Comparison of ENCODE assay signal across 1 cellular context in genomic region chr12:93591137-93591868, GRCh38.
TF ChIP-seq lines count a peak whose summit lies in the region.

No MANE protein-coding gene starts in this region.

TF ChIP-seq in K562, 482 proteins besides CTCF, POLR2A, EP300 and RAD21 (continued from another document and continues in another):
- TF ChIP-seq ZNF318 (IDR thresholded peaks at IDR 0.05; ENCODE audit: borderline replicate concordance in 1 of 2, low read depth in 1 of 2) (peak in 1 of 2 experiments; percentile 69; a peak in 1 of 4 replicates), MAX (CRISPR knock-in tag; IDR thresholded peaks at IDR 0.05) (no peak), VEZF1 (CRISPR knock-in tag; IDR thresholded peaks at IDR 0.05) (no peak), BACH1 (tag; IDR thresholded peaks at IDR 0.05) (no peak), MXI1 (IDR thresholded peaks at IDR 0.05; ENCODE audit: low read depth, low read length) (no peak), ZNF79 (CRISPR knock-in tag; IDR thresholded peaks at IDR 0.05; ENCODE audit: low read depth) (no peak), FOXP1 (CRISPR knock-in tag; IDR thresholded peaks at IDR 0.05) (no peak), ZNF512 (tag; IDR thresholded peaks at IDR 0.05) (0 out of 2 replicates have a peak, but pooled peaks have one; percentile 21), THAP12 (CRISPR knock-in tag; IDR thresholded peaks at IDR 0.05) (0 out of 2 replicates have a peak, but pooled peaks have one; percentile 16), ZFP91 (CRISPR knock-in tag; IDR thresholded peaks at IDR 0.05) (no peak), MAFG (tag; conservative IDR thresholded peaks at IDR 0.05) (peak; percentile 48; the same call in 1 of the 2 replicates), SREBF1 (IDR thresholded peaks at IDR 0.05; ENCODE audit: borderline replicate concordance, low read depth, low read length) (no peak), CBX3 (IDR thresholded peaks at IDR 0.05; ENCODE audit: borderline replicate concordance in 1 of 2, low read length in 2 of 2) (peak in 1 of 2 experiments; percentile 31; a peak in 1 of 3 replicates), HNRNPK (IDR thresholded peaks at IDR 0.05; ENCODE audit: low read depth, low read length, poor library complexity, severe bottlenecking) (no peak), RFX5 (IDR thresholded peaks at IDR 0.05; ENCODE audit: low read depth, low read length) (no peak), NFXL1 (CRISPR knock-in tag; IDR thresholded peaks at IDR 0.05) (no peak), ZC3H11A (IDR thresholded peaks at IDR 0.05; ENCODE audit: low read depth, low read length) (no peak), UBTF (IDR thresholded peaks at IDR 0.05; ENCODE audit: borderline replicate concordance in 1 of 2, low read depth in 2 of 2, low read length in 2 of 2) (peak; percentile 67 to 88; a peak in 2 of 4 replicates), ILK (tag; IDR thresholded peaks at IDR 0.05; ENCODE audit: borderline replicate concordance, low read depth) (no peak), DNMT1 (IDR thresholded peaks at IDR 0.05) (no peak), RBFOX2 (IDR thresholded peaks at IDR 0.05; ENCODE audit: low read depth, low read length) (peak; percentile 92), ZBTB26 (CRISPR knock-in tag; IDR thresholded peaks at IDR 0.05) (no peak), PTTG1 (tag; IDR thresholded peaks at IDR 0.05; ENCODE audit: low read depth) (no peak), CBFB (CRISPR knock-in tag; IDR thresholded peaks at IDR 0.05) (no peak; the same call in 1 of the 2 replicates), E2F4 (CRISPR knock-in tag; IDR thresholded peaks at IDR 0.05; ENCODE audit: low read depth) (no peak), FOXP4 (CRISPR knock-in tag; IDR thresholded peaks at IDR 0.05; ENCODE audit: borderline replicate concordance) (no peak), ZNF232 (CRISPR knock-in tag; IDR thresholded peaks at IDR 0.05) (no peak)
